In genomic region chr1:66285618-66286270, GRCh38 we compare ENCODE assay signal across 23 cellular contexts.
DNase-seq lines count a peak whose midpoint lies in the region; ATAC-seq and TF ChIP-seq lines count a peak whose summit lies in the region.
"Had no signal": no experiment of that assay in that cellular context is flagged by ENCODE, and none has a peak within 500 bp of the region (broad histone marks: within the 10 kb centered on the region; RNA-seq: fewer than 3 reads in every experiment).

No MANE protein-coding gene starts in this region.

- H3K9ac ChIP-seq in OCI-LY3 (ENCODE audit: low read length) (peak overlapping the region; percentile 72; the same call in 1 of the 2 replicates), mammary epithelial cell (ENCODE audit: insufficient read depth, low read length) (no peak overlapping the region)

- H3K4me1 ChIP-seq in OCI-LY3 (ENCODE audit: low read length) (peaks cover 93% of the 10 kb centered on the region), mammary epithelial cell (ENCODE audit: insufficient read depth, low read length) (peaks cover 15% of the 10 kb centered on the region), mucosa of descending colon (ENCODE audit: low read depth) (no peaks in the 10 kb centered on the region)

- intact Hi-C loops in mammary epithelial cell (cut with micrococcal nuclease) (no loop called here), mucosa of descending colon (cut with DNase I, micrococcal nuclease) (no loop called here)

- H3K36me3 ChIP-seq in OCI-LY3 (replicated peaks; ENCODE audit: low read depth, low read length) (no peaks in the 10 kb centered on the region), mammary epithelial cell (ENCODE audit: insufficient read depth, low read length) (no peaks in the 10 kb centered on the region), mucosa of descending colon (ENCODE audit: low read depth) (no peaks in the 10 kb centered on the region)
- H3K36me3 ChIP-seq: brain microvascular endothelial cell, MG63 had no signal

- H3K27me3 ChIP-seq in OCI-LY3 (ENCODE audit: low read depth, low read length) (no peaks in the 10 kb centered on the region), mammary epithelial cell (ENCODE audit: insufficient read depth, low read length) (no peaks in the 10 kb centered on the region)
- H3K27me3 ChIP-seq: brain microvascular endothelial cell, MG63 had no signal

- H4K20me1 ChIP-seq in OCI-LY3 (ENCODE audit: insufficient read depth, low read length) (no peaks in the 10 kb centered on the region), mammary epithelial cell (ENCODE audit: insufficient read depth, low read length) (no peaks in the 10 kb centered on the region)

- in situ Hi-C loops in mammary epithelial cell (cut with MboI; ENCODE audit: low sequenced_read_pairs in 2 of 2), result no loop called here

- peak; percentile 54 for ATAC-seq in mucosa of descending colon
- ATAC-seq: HepG2; Panc1; psoas muscle; stimulated activated naive CD8-positive, alpha-beta T cell treated with anti-CD3 and anti-CD28 coated beads, Interleukin-15, Interleukin-2, amounts not matched to agents 100 U/mL and 50 U/mL, for 24 hours had no signal

- H2AFZ ChIP-seq in OCI-LY3 (ENCODE audit: low read depth, low read length), result no peak overlapping the region
- H2AFZ ChIP-seq in mammary epithelial cell (ENCODE audit: low read depth, low read length), result no peak overlapping the region

- H3K4me2 ChIP-seq in OCI-LY3 (ENCODE audit: low read length) (peak overlapping the region; percentile 59), mammary epithelial cell (ENCODE audit: insufficient read depth, low read depth, low read length) (no peak overlapping the region)

- CTCF ChIA-PET in mammary epithelial cell (lab: Charles Lee; ENCODE audit: low non-redundant PET), result no interaction called here

- no peak for TF ChIP-seq CTCF in GM12865 (IDR thresholded peaks at IDR 0.05; ENCODE audit: insufficient read depth, low read depth, low read length, missing control alignments)
- no peak for TF ChIP-seq CTCF in OCI-LY3 (IDR thresholded peaks at IDR 0.05; ENCODE audit: low read depth, low read length)
- TF ChIP-seq CTCF in mammary epithelial cell (conservative IDR thresholded peaks at IDR 0.05 in 1 of 2, IDR thresholded peaks at IDR 0.05 in 1 of 2; ENCODE audit: extremely low read depth in 1 of 2, insufficient read depth in 1 of 2, low read depth in 1 of 2, low read length in 2 of 2), result no peak
- TF ChIP-seq CTCF in mucosa of descending colon (IDR thresholded peaks at IDR 0.05), result no peak

- DNase-seq in GM12865 (ENCODE audit: low read depth) (peak; percentile 30), mammary epithelial cell (no peak), mucosa of descending colon (no peak), SHP77 (lab: John Stamatoyannopoulos, UW) (no peak), DMS79 treated with DMSO at 0.1 percent for 48 hours (lab: John Stamatoyannopoulos, UW) (no peak), EL (no peak)
- DNase-seq: activated CD4-positive, alpha-beta T cell treated with anti-CD3 and anti-CD28 coated beads for 4 hours; activated T-cell treated with anti-CD3 and anti-CD28 coated beads for 4 hours; brain microvascular endothelial cell; foreskin melanocyte; HCEC 1CT; MG63; NCI-H1436 treated with DMSO at 0.1 percent for 48 hours; NCI-H774; psoas muscle; stimulated activated CD4-positive, alpha-beta T cell treated with anti-CD3 and anti-CD28 coated beads, Interleukin-2, amount 100 ng/mL, for 24 hours; stimulated activated naive CD8-positive, alpha-beta T cell treated with anti-CD3 and anti-CD28 coated beads, Interleukin-15, Interleukin-2, amounts not matched to agents 100 U/mL and 50 U/mL, for 24 hours; trophoblast cell had no signal

- H3K27ac ChIP-seq in OCI-LY3 (ENCODE audit: low read length), result peak overlapping the region; percentile 100
- peak overlapping the region; percentile 32 for H3K27ac ChIP-seq in mammary epithelial cell (ENCODE audit: insufficient read depth, low read depth, low read length)
- H3K27ac ChIP-seq: brain microvascular endothelial cell, coronary artery, psoas muscle, SK-N-MC had no signal

- H3K79me2 ChIP-seq in OCI-LY3 (ENCODE audit: low read length) (peaks cover 22% of the 10 kb centered on the region), mammary epithelial cell (ENCODE audit: insufficient read depth, low read length) (no peaks in the 10 kb centered on the region)

- no peaks in the 10 kb centered on the region for H3K9me3 ChIP-seq in OCI-LY3 (ENCODE audit: insufficient read depth, low read length)
- no peaks in the 10 kb centered on the region for H3K9me3 ChIP-seq in mammary epithelial cell (replicated peaks; ENCODE audit: insufficient read depth, low read length)
- H3K9me3 ChIP-seq in mucosa of descending colon, result no peaks in the 10 kb centered on the region
- H3K9me3 ChIP-seq: MG63, psoas muscle had no signal

- WGBS in mammary epithelial cell (ENCODE audit: low coverage, missing lambda C conversion rate), result 65% methylated on average over 2 of the region's 2 CpGs

- H3K4me3 ChIP-seq in GM12865 (ENCODE audit: low read depth, low read length) (no peak overlapping the region), OCI-LY3 (ENCODE audit: low read length) (no peak overlapping the region), mammary epithelial cell (replicated peaks in 1 of 3; ENCODE audit: insufficient read depth in 1 of 3, low read depth in 2 of 3, low read length in 3 of 3) (no peak overlapping the region), mucosa of descending colon (no peak overlapping the region)
- H3K4me3 ChIP-seq: coronary artery, MG63, psoas muscle, SK-N-MC had no signal

- BruUV-seq in mammary epithelial cell (replicated peaks; lab: Mats Ljungman, UMichigan), result no TSS peak

- dilution Hi-C loops in mammary epithelial cell (cut with HindIII; ENCODE audit: low sequenced_read_pairs), result no loop called here
